ENCODE assay signal across 8 cellular contexts in genomic region chr11:128776434-128777284, GRCh38.
DNase-seq lines count a peak whose midpoint lies in the region; ATAC-seq and TF ChIP-seq lines count a peak whose summit lies in the region.

No MANE protein-coding gene starts in this region.

- no peaks in the 10 kb centered on the region for H3K9me3 Mint-ChIP-seq in activated naive CD8-positive, alpha-beta T cell (ENCODE audit: low read depth)

- H3K36me3 Mint-ChIP-seq in activated naive CD8-positive, alpha-beta T cell = peaks cover 18% of the 10 kb centered on the region

- H3K27ac Mint-ChIP-seq in activated naive CD8-positive, alpha-beta T cell = peak overlapping the region; percentile 61

- peak; percentile 47 for DNase-seq in NCI-H69 (lab: John Stamatoyannopoulos, UW)
- peak; percentile 66 for DNase-seq in iris pigment epithelial cell (ENCODE audit: low read depth)
- DNase-seq in stimulated activated CD8-positive, alpha-beta memory T cell treated with anti-CD3 and anti-CD28 coated beads, Interleukin-15, amount 100 ng/mL, for 48 hours (ENCODE audit: low read depth in 2 of 2) = peak; percentile 15 to 22

- TF ChIP-seq CTCF in GM12872 (IDR thresholded peaks at IDR 0.05; ENCODE audit: insufficient read depth, low read depth, low read length) = peak; percentile 65

- peaks cover 49% of the 10 kb centered on the region for H3K4me1 Mint-ChIP-seq in activated naive CD8-positive, alpha-beta T cell (ENCODE audit: low read depth)

- ATAC-seq in HG03460 (IDR thresholded peaks at IDR 0.05; ENCODE audit: unreplicated experiment) (no peak), GM18868 (IDR thresholded peaks at IDR 0.05; ENCODE audit: unreplicated experiment) (no peak), HG03039 (IDR thresholded peaks at IDR 0.05; ENCODE audit: unreplicated experiment) (no peak)

- H3K4me3 Mint-ChIP-seq in activated naive CD8-positive, alpha-beta T cell = no peak overlapping the region

- H3K27me3 Mint-ChIP-seq in activated naive CD8-positive, alpha-beta T cell = no peaks in the 10 kb centered on the region
